In genomic region chr16:3966681-3967080, GRCh38 we compare ENCODE assay signal across 21 cellular contexts.
"Had no signal": no experiment of that assay in that cellular context is flagged by ENCODE, and none has a peak within 500 bp of the region (broad histone marks: within the 10 kb centered on the region; RNA-seq: fewer than 3 reads in every experiment).

No MANE protein-coding gene starts in this region.

- H3K27me3 ChIP-seq: neural progenitor cell, ovary, sigmoid colon, testis, tibial artery had no signal

- H3K27ac Mint-ChIP-seq: nephron; neural progenitor cell; stimulated activated effector memory CD8-positive, alpha-beta T cell treated with anti-CD3 and anti-CD28 coated beads, Interleukin-12 subunit alpha, Interleukin-12 subunit beta, amount 100 ng/mL, for 72 hours; type B pancreatic cell had no signal

- H3K4me3 ChIP-seq: coronary artery, neural progenitor cell, ovary, psoas muscle, sigmoid colon, testis, tibial artery had no signal

- ATAC-seq: left lobe of liver; psoas muscle; right cardiac atrium; stimulated activated effector memory CD8-positive, alpha-beta T cell treated with anti-CD3 and anti-CD28 coated beads, Interleukin-12 subunit alpha, Interleukin-12 subunit beta, amount 100 ng/mL, for 72 hours; stimulated activated naive CD8-positive, alpha-beta T cell treated with anti-CD3 and anti-CD28 coated beads, Interleukin-15, Interleukin-2, amounts not matched to agents 100 U/mL and 50 U/mL, for 24 hours had no signal

- H3K9ac ChIP-seq: neural progenitor cell had no signal

- H3K4me1 ChIP-seq: neural progenitor cell, sigmoid colon, testis had no signal

- H3K9me3 Mint-ChIP-seq: stimulated activated effector memory CD8-positive, alpha-beta T cell treated with anti-CD3 and anti-CD28 coated beads, Interleukin-12 subunit alpha, Interleukin-12 subunit beta, amount 100 ng/mL, for 72 hours had no signal

- H2AFZ ChIP-seq: neural progenitor cell had no signal

- H3K36me3 ChIP-seq: neural progenitor cell, ovary had no signal

- H3K4me2 ChIP-seq: neural progenitor cell had no signal

- DNase-seq: central memory CD4-positive, alpha-beta T cell; hypothalamus; mammary epithelial cell; mesendoderm; nucleus accumbens; psoas muscle; sigmoid colon; stimulated activated CD4-positive, alpha-beta T cell treated with anti-CD3 and anti-CD28 coated beads, Interleukin-2, amount 100 ng/mL, for 24 hours; stimulated activated CD4-positive, alpha-beta T cell treated with anti-CD3 and anti-CD28 coated beads, Interleukin-4, amount 100 ng/mL, for 24 hours; stimulated activated naive CD8-positive, alpha-beta T cell treated with anti-CD3 and anti-CD28 coated beads, Interleukin-15, Interleukin-2, amounts not matched to agents 100 U/mL and 50 U/mL, for 24 hours; substantia nigra; testis; tibial artery had no signal

- H3K27ac ChIP-seq: coronary artery, neural progenitor cell, ovary, psoas muscle, sigmoid colon, testis, tibial artery had no signal

- H3K4me3 Mint-ChIP-seq: nephron; neural progenitor cell; stimulated activated effector memory CD8-positive, alpha-beta T cell treated with anti-CD3 and anti-CD28 coated beads, Interleukin-12 subunit alpha, Interleukin-12 subunit beta, amount 100 ng/mL, for 72 hours; type B pancreatic cell had no signal

- H3K9me3 ChIP-seq: ovary, psoas muscle, sigmoid colon, testis, tibial artery had no signal
